1 cellular context compared by ENCODE assay signal in genomic region chr2:85537600-85538506, GRCh38.
A peak's percentile ranks its signal among the peaks of the same experiment; 100 is the strongest.
TF ChIP-seq lines count a peak whose summit lies in the region.

No MANE protein-coding gene starts in this region.

TF ChIP-seq in endothelial cell of umbilical vein, 7 proteins besides CTCF, POLR2A, EP300 and RAD21:
- TF ChIP-seq MAX (IDR thresholded peaks at IDR 0.05; ENCODE audit: insufficient read depth, insufficient read length) = no peak
- TF ChIP-seq EZH2 (IDR thresholded peaks at IDR 0.05; ENCODE audit: borderline replicate concordance, low read depth, low read length, severe bottlenecking) = no peak
- peak; percentile 37 for TF ChIP-seq POLR2AphosphoS5 (IDR thresholded peaks at IDR 0.05; ENCODE audit: insufficient read depth, low read depth, low read length)
